In genomic region chr11:128420943-128421342, GRCh38 we compare ENCODE assay signal across 13 cellular contexts.
DNase-seq lines count a peak whose midpoint lies in the region; ATAC-seq and TF ChIP-seq lines count a peak whose summit lies in the region.
"Had no signal": no experiment of that assay in that cellular context is flagged by ENCODE, and none has a peak within 500 bp of the region (broad histone marks: within the 10 kb centered on the region; RNA-seq: fewer than 3 reads in every experiment).

No MANE protein-coding gene starts in this region.

- H3K9me3 ChIP-seq in CD4-positive, alpha-beta T cell (ENCODE audit: control insufficient read depth, low read length), result no peaks in the 10 kb centered on the region
- H3K9me3 ChIP-seq in Loucy (ENCODE audit: insufficient read depth, low read depth, low read length), result no peaks in the 10 kb centered on the region
- H3K9me3 ChIP-seq: testis had no signal

- H3K36me3 Mint-ChIP-seq in CD4-positive, alpha-beta T cell (ENCODE audit: low read depth), result no peaks in the 10 kb centered on the region
- H3K36me3 Mint-ChIP-seq in chondrocyte (ENCODE audit: low read depth), result no peaks in the 10 kb centered on the region

- H3K9ac ChIP-seq in Loucy (ENCODE audit: low read depth, low read length, poor library complexity, severe bottlenecking), result peak overlapping the region; percentile 49

- peaks cover 5% of the 10 kb centered on the region; the same call in 1 of the 2 replicates for H3F3A ChIP-seq in Loucy (ENCODE audit: low read depth)

- peak overlapping the region; percentile 96 for H3K27ac Mint-ChIP-seq in CD4-positive, alpha-beta T cell
- H3K27ac Mint-ChIP-seq in chondrocyte (ENCODE audit: unreplicated experiment), result peak overlapping the region; percentile 53

- H3K27ac ChIP-seq in CD4-positive, alpha-beta T cell (ENCODE audit: low read depth, low read length), result no peak overlapping the region
- H3K27ac ChIP-seq in coronary artery, result no peak overlapping the region
- H3K27ac ChIP-seq: testis had no signal

- H3K4me1 ChIP-seq in Loucy (ENCODE audit: insufficient read depth, low read length, poor library complexity, severe bottlenecking), result peaks cover 67% of the 10 kb centered on the region

- H4K20me1 ChIP-seq in Loucy (ENCODE audit: insufficient read depth, low read length, poor library complexity, severe bottlenecking), result no peaks in the 10 kb centered on the region

- no peaks in the 10 kb centered on the region for H3K36me3 ChIP-seq in Loucy (ENCODE audit: insufficient read depth, low read length)

- peak overlapping the region; percentile 71 for H3K4me2 ChIP-seq in Loucy (ENCODE audit: low read depth, low read length, poor library complexity, severe bottlenecking)

- H3K9me2 ChIP-seq in Loucy (replicated peaks; ENCODE audit: low read depth, low read length), result no peaks in the 10 kb centered on the region

- POLR2A ChIA-PET in CD4-positive, alpha-beta T cell (lab: Charles Lee), result interaction anchor here (0.7 to 2.8 kb wide), 4 partner anchors 9 to 198 kb away, joined by 3 to 12 read pairs (median 3); no protein-coding TSS in a partner anchor

- H3K27me3 Mint-ChIP-seq in CD4-positive, alpha-beta T cell, result no peaks in the 10 kb centered on the region
- no peaks in the 10 kb centered on the region for H3K27me3 Mint-ChIP-seq in chondrocyte (ENCODE audit: low read depth)

- ATAC-seq in CD4-positive, alpha-beta T cell (ENCODE audit: poor library complexity), result no peak
- ATAC-seq in GM19397 (IDR thresholded peaks at IDR 0.05; ENCODE audit: unreplicated experiment) (no peak), HG03521 (IDR thresholded peaks at IDR 0.05; ENCODE audit: unreplicated experiment) (no peak), HG02840 (IDR thresholded peaks at IDR 0.05; ENCODE audit: low FRiP score, unreplicated experiment) (no peak)
- ATAC-seq: HCT116 had no signal

- H3K4me3 ChIP-seq in Loucy (ENCODE audit: low read length, poor library complexity, severe bottlenecking) (no peak overlapping the region), coronary artery (no peak overlapping the region)
- H3K4me3 ChIP-seq: testis had no signal

- H3K4me3 Mint-ChIP-seq in CD4-positive, alpha-beta T cell, result peak overlapping the region; percentile 4
- no peak overlapping the region for H3K4me3 Mint-ChIP-seq in chondrocyte (ENCODE audit: unreplicated experiment)

- DNase-seq in CD4-positive, alpha-beta T cell, result no peak
- DNase-seq in chondrocyte (ENCODE audit: low spot score) (no peak), non-pigmented ciliary epithelial cell (ENCODE audit: low read depth) (peak; percentile 93), coronary artery (ENCODE audit: low spot score) (no peak)
- DNase-seq: activated CD4-positive, alpha-beta T cell treated with anti-CD3 and anti-CD28 coated beads for 4 hours; DMS 273 treated with DMSO at 0.1 percent for 48 hours; hippocampal formation; testis had no signal

- CTCF ChIA-PET in CD4-positive, alpha-beta T cell (lab: Charles Lee), result interaction anchor here (3.8 kb wide), 2 partner anchors 98 to 131 kb away, joined by 21 to 24 read pairs; no protein-coding TSS in a partner anchor

- no peaks in the 10 kb centered on the region for H3K27me3 ChIP-seq in CD4-positive, alpha-beta T cell (ENCODE audit: control insufficient read depth, insufficient read depth, low read length)
- no peaks in the 10 kb centered on the region for H3K27me3 ChIP-seq in Loucy (ENCODE audit: insufficient read depth, low read length, poor library complexity, severe bottlenecking)
- H3K27me3 ChIP-seq: testis had no signal

- peaks cover 81% of the 10 kb centered on the region for H3K4me1 Mint-ChIP-seq in CD4-positive, alpha-beta T cell (ENCODE audit: low read depth)
- peaks cover 65% of the 10 kb centered on the region for H3K4me1 Mint-ChIP-seq in chondrocyte (ENCODE audit: low read depth)

- intact Hi-C loops in CD4-positive, alpha-beta T cell (cut with DNase I, micrococcal nuclease), result loop anchor here in 1 of 2 experiments (5.0 kb wide), 3 partner anchors 79 to 129 kb away; no protein-coding TSS in a partner anchor

- H3K9me3 Mint-ChIP-seq in CD4-positive, alpha-beta T cell, result no peaks in the 10 kb centered on the region
- no peaks in the 10 kb centered on the region for H3K9me3 Mint-ChIP-seq in chondrocyte (ENCODE audit: low read depth)

- no peak for TF ChIP-seq CTCF in CD4-positive, alpha-beta T cell (IDR thresholded peaks at IDR 0.05)
- TF ChIP-seq CTCF in Loucy (conservative IDR thresholded peaks at IDR 0.05; ENCODE audit: low read length) (no peak), chondrocyte (IDR thresholded peaks at IDR 0.05) (no peak), coronary artery (IDR thresholded peaks at IDR 0.05) (no peak)

- H2AFZ ChIP-seq in Loucy (ENCODE audit: low read length), result no peak overlapping the region

- no peaks in the 10 kb centered on the region for H3K79me2 ChIP-seq in Loucy (ENCODE audit: insufficient read depth, low read length)
